ENCODE assay signal across 14 cellular contexts in the genomic region with DNA sequence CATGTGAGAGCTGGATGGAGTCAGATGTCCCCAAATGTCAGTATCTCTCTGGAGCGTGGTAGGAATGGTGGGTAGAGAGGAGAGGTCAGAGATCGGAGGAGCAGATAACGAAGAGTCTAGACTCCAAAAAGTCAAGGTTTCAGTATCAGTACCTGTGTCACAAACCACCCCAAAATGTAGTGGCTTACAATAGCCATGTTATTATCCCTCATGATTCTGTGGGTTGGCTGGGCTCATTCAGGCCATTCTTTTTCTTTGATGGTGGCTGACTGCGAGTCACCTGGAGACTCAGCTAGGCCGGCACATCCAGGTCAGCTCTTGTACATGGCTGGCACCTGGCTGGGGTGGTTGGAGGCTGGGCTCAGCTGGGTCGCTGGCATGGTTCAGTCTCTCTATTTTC. TPM values are rescaled to one million over a fixed set of nuclear protein-coding genes. Genes with fewer than 3 reads are reported as not detected.
DNase-seq lines count a peak whose midpoint lies in the region; ATAC-seq, FAIRE-seq and TF ChIP-seq lines count a peak whose summit lies in the region.
"Had no signal": no experiment of that assay in that cellular context is flagged by ENCODE, and none has a peak within 500 bp of the region (broad histone marks: within the 10 kb centered on the region; RNA-seq: fewer than 3 reads in every experiment).

No MANE protein-coding gene starts in this region.

- peak overlapping the region; percentile 98 for H3K27ac ChIP-seq in MM.1S (ENCODE audit: low read length)
- H3K27ac ChIP-seq in mucosa of rectum (ENCODE audit: low read depth in 2 of 2, low read length in 2 of 2): peak overlapping the region; percentile 66 to 80
- peak overlapping the region in 1 of 4 donors; percentile 47 for H3K27ac ChIP-seq in esophagus squamous epithelium
- H3K27ac ChIP-seq: breast epithelium, ovary had no signal

- H3K79me2 ChIP-seq in MM.1S (ENCODE audit: low read length): peaks cover 17% of the 10 kb centered on the region

- TF ChIP-seq CTCF in GM12865 (IDR thresholded peaks at IDR 0.05; ENCODE audit: insufficient read depth, low read depth, low read length, missing control alignments): no peak
- no peak for TF ChIP-seq CTCF in MM.1S (IDR thresholded peaks at IDR 0.05; ENCODE audit: low read length)
- TF ChIP-seq CTCF in esophagus squamous epithelium (IDR thresholded peaks at IDR 0.05): no peak

- peak overlapping the region; percentile 75 for H3K9ac ChIP-seq in MM.1S (ENCODE audit: low read length)
- H3K9ac ChIP-seq in mucosa of rectum (ENCODE audit: low read depth in 1 of 2, low read length in 2 of 2): peak overlapping the region in 1 of 2 donors; percentile 28

- ATAC-seq in GM19452 (IDR thresholded peaks at IDR 0.05; ENCODE audit: unreplicated experiment): peak; percentile 15

- no peaks in the 10 kb centered on the region for H3K9me2 ChIP-seq in MM.1S (replicated peaks; ENCODE audit: insufficient read depth, low read length)

- H3F3A ChIP-seq in MM.1S (ENCODE audit: insufficient read depth, low read length): peaks cover 89% of the 10 kb centered on the region

- peak overlapping the region; percentile 92 for H3K4me2 ChIP-seq in MM.1S (ENCODE audit: low read depth, low read length)

- no peaks in the 10 kb centered on the region for H3K27me3 ChIP-seq in MM.1S (replicated peaks; ENCODE audit: insufficient read depth, low read length)
- no peaks in the 10 kb centered on the region for H3K27me3 ChIP-seq in mucosa of rectum (ENCODE audit: control insufficient read depth in 2 of 2, insufficient read depth in 2 of 2, low read length in 2 of 2)
- peaks cover 0 to 42% (median 0%) of the 10 kb centered on the region in 4 donors for H3K27me3 ChIP-seq in esophagus squamous epithelium
- H3K27me3 ChIP-seq: breast epithelium, ovary had no signal

- WGBS in esophagus squamous epithelium, 2 donors: 54 to 69% methylated on average over 6 of the region's 6 CpGs

- no peak for FAIRE-seq in H54 (lab: Jason Lieb, UNC)
- FAIRE-seq: D721Med had no signal

- peaks cover 93% of the 10 kb centered on the region for H3K4me1 ChIP-seq in MM.1S (ENCODE audit: low read length)
- H3K4me1 ChIP-seq in mucosa of rectum (ENCODE audit: control insufficient read depth in 2 of 2, insufficient read depth in 2 of 2, low read length in 2 of 2): peaks cover 4 to 16% of the 10 kb centered on the region in 2 donors
- peaks cover 0 to 4% (median 0%) of the 10 kb centered on the region in 3 donors for H3K4me1 ChIP-seq in esophagus squamous epithelium
- H3K4me1 ChIP-seq: breast epithelium had no signal

- H4K20me1 ChIP-seq in MM.1S (ENCODE audit: insufficient read depth, low read length): no peaks in the 10 kb centered on the region

- H3K9me3 ChIP-seq in MM.1S (replicated peaks; ENCODE audit: insufficient read depth, low read length) (no peaks in the 10 kb centered on the region), mucosa of rectum (ENCODE audit: control insufficient read depth in 2 of 2, low read length in 2 of 2) (no peaks in the 10 kb centered on the region), esophagus squamous epithelium (no peaks in the 10 kb centered on the region)
- H3K9me3 ChIP-seq: breast epithelium, ovary, tibial nerve had no signal

- TF ChIP-seq POLR2A in H54 (IDR thresholded peaks at IDR 0.05; ENCODE audit: low read depth, low read length) (no peak), esophagus squamous epithelium (IDR thresholded peaks at IDR 0.05) (no peak)

- H3K36me3 ChIP-seq in MM.1S (replicated peaks; ENCODE audit: insufficient read depth, low read length) (peaks cover 3% of the 10 kb centered on the region; the same call in 1 of the 2 replicates), mucosa of rectum (ENCODE audit: control insufficient read depth in 2 of 2, insufficient read depth in 2 of 2, low read length in 2 of 2) (no peaks in the 10 kb centered on the region), esophagus squamous epithelium (no peaks in the 10 kb centered on the region)
- H3K36me3 ChIP-seq: breast epithelium, ovary, tibial nerve had no signal

- H3K4me3 ChIP-seq in GM12865 (ENCODE audit: low read depth, low read length) (peak overlapping the region; percentile 90), MM.1S (ENCODE audit: low read length) (peak overlapping the region; percentile 60), mucosa of rectum (ENCODE audit: low read length in 2 of 2) (peak overlapping the region in 1 of 2 donors; percentile 14), esophagus squamous epithelium (no peak overlapping the region)
- H3K4me3 ChIP-seq: breast epithelium, ovary, tibial nerve had no signal

- DNase-seq in GM12865 (ENCODE audit: low read depth) (peak; percentile 61), MM.1S (peak; percentile 52), H54 (ENCODE audit: insufficient read length, low spot score) (no peak), Kasumi-1 (lab: John Stamatoyannopoulos, UW) (no peak), esophagus squamous epithelium (lab: John Stamatoyannopoulos, UW) (no peak)
- DNase-seq in NK-92 treated with Interleukin-12 subunit alpha and Interleukin-12 subunit beta, amount 100 ng/mL, for 24 hours (lab: John Stamatoyannopoulos, UW): no peak
- DNase-seq: NCI-H2107, ovary had no signal

- intact Hi-C loops in esophagus squamous epithelium (cut with DNase I): no loop called here

- H2AFZ ChIP-seq in MM.1S (ENCODE audit: low read length): 0 out of 2 replicates have a peak overlapping the region, but pooled peaks have one; percentile 12

RNA-seq across cellular contexts. Expression of a gene that starts 7.3 kb away (rescaled TPM):
- not detected for total RNA-seq in esophagus squamous epithelium
- total RNA-seq: breast epithelium, kidney epithelial cell, tibial nerve had no signal

RNA-seq across cellular contexts. Expression of a gene that starts 24.5 kb away (rescaled TPM):
- total RNA-seq in esophagus squamous epithelium: 10 to 100 TPM; 17.3 to 27.1 (median 19.6) TPM

RNA-seq across cellular contexts. Expression of a gene that starts 31.5 kb away (rescaled TPM):
- 1 to 10 TPM; 1.1 to 1.7 (median 1.4) TPM for total RNA-seq in esophagus squamous epithelium

Comparison
In these comparisons a context has a peak if more than half of its experiments do, and no peak if none do; other contexts are left out.
1. DNase-seq: peak in GM12865 (single experiment) and MM.1S (single experiment); none in NK-92 treated with Interleukin-12 subunit alpha and Interleukin-12 subunit beta, amount 100 ng/mL, for 24 hours (single experiment), H54 (single experiment), Kasumi-1 (0 of 2) and esophagus squamous epithelium (single experiment).
2. H3K4me3 ChIP-seq: peak in GM12865 (single experiment) and MM.1S (single experiment); none in esophagus squamous epithelium (0 of 4).